1 cellular context compared by ENCODE assay signal in genomic region chr3:183015185-183015584, GRCh38.
A peak's percentile ranks its signal among the peaks of the same experiment; 100 is the strongest.
TF ChIP-seq lines count a peak whose summit lies in the region.

No MANE protein-coding gene starts in this region.

TF ChIP-seq in GM12878, 131 proteins besides CTCF, POLR2A, EP300 and RAD21 (continued from another document):
- TF ChIP-seq E4F1 (IDR thresholded peaks at IDR 0.05; ENCODE audit: borderline replicate concordance, partially characterized antibody) (no peak), SPI1 (IDR thresholded peaks at IDR 0.05; ENCODE audit: borderline replicate concordance, insufficient read depth, low read depth, low read length) (peak; percentile 74), IRF4 (IDR thresholded peaks at IDR 0.05; ENCODE audit: low read depth, low read length) (no peak)
TF ChIP-seq in GM12878: peak in this region for 1.
